10 cellular contexts compared by ENCODE assay signal in genomic region chr18:45807144-45807543, GRCh38. TPM values are rescaled to one million over a fixed set of nuclear protein-coding genes. Genes with fewer than 3 reads are reported as not detected.
A peak's percentile ranks its signal among the peaks of the same experiment; 100 is the strongest.
DNase-seq lines count a peak whose midpoint lies in the region; ATAC-seq and TF ChIP-seq lines count a peak whose summit lies in the region.
"Not testable (repeated sequence)": the region's sequence is repeated elsewhere in the genome, so short reads cannot be mapped to it uniquely, and the experiment has no call there.
"Had no signal": no experiment of that assay in that cellular context is flagged by ENCODE, and none has a peak within 500 bp of the region (broad histone marks: within the 10 kb centered on the region; RNA-seq: fewer than 3 reads in every experiment).

No MANE protein-coding gene starts in this region.

- TF ChIP-seq EP300 in Ishikawa (IDR thresholded peaks at IDR 0.05; ENCODE audit: borderline replicate concordance), result not testable (repeated sequence)

- not testable (repeated sequence) for H3K27me3 ChIP-seq in A673 (replicated peaks; ENCODE audit: insufficient read depth, low read depth, low read length, poor library complexity); GM06990 (replicated peaks; ENCODE audit: control insufficient read depth, insufficient read depth, low read length)

- H3K4me1 ChIP-seq in A673 (ENCODE audit: insufficient read depth, low read length, poor library complexity, severe bottlenecking), result not testable (repeated sequence)

- CTCF ChIA-PET in A673 (lab: Charles Lee), result interaction anchor here (1.3 kb wide), 1 partner anchor 84 kb away, joined by 4 read pairs; no protein-coding TSS in a partner anchor

- H3K27me3 Mint-ChIP-seq in natural killer cell (ENCODE audit: low read depth in 2 of 2), result peaks cover 16 to 29% of the 10 kb centered on the region in 2 donors

- DNase-seq in A673 (ENCODE audit: low spot score) (peak; percentile 45), NCI-H2107 treated with DMSO at 0.1 percent for 48 hours (lab: John Stamatoyannopoulos, UW; ENCODE audit: unreplicated experiment) (peak; percentile 96), OCI-M1 (lab: John Stamatoyannopoulos, UW) (peak; percentile 53), epithelial cell of esophagus (ENCODE audit: low read depth) (peak; percentile 81)
- not testable (repeated sequence) for DNase-seq in GM06990 (ENCODE audit: extremely low read depth, insufficient read length); natural killer cell
- peak; percentile 29 to 46 for DNase-seq in activated CD4-positive, alpha-beta T cell treated with anti-CD3 and anti-CD28 coated beads, Interleukin-2, amount 50 U/mL, for 48 hours

- not testable (repeated sequence) for H3K9me3 ChIP-seq in A673 (ENCODE audit: low read depth, low read length, poor library complexity, severe bottlenecking)

- peaks cover 19% of the 10 kb centered on the region for H3K36me3 Mint-ChIP-seq in natural killer cell

- intact Hi-C loops in A673 (cut with micrococcal nuclease; ENCODE audit: unreplicated experiment); natural killer cell (cut with micrococcal nuclease): not testable (repeated sequence)

- H3K4me1 Mint-ChIP-seq in natural killer cell, result not testable (repeated sequence)

- not testable (repeated sequence) for H3K27ac ChIP-seq in A673 (ENCODE audit: low read depth, low read length, poor library complexity, severe bottlenecking)

- not testable (repeated sequence) for H3K4me3 ChIP-seq in A673 (ENCODE audit: low read depth, low read length, poor library complexity, severe bottlenecking); GM06990 (replicated peaks; ENCODE audit: low read depth, low read length); epithelial cell of esophagus (ENCODE audit: low read length)

- not testable (repeated sequence) for H3K4me3 Mint-ChIP-seq in natural killer cell

- BruUV-seq in A673 (replicated peaks; lab: Mats Ljungman, UMichigan), result not testable (repeated sequence)

- TF ChIP-seq RAD21 in Ishikawa (IDR thresholded peaks at IDR 0.05; ENCODE audit: low read depth), result peak; percentile 34; the same call in 1 of the 2 replicates

- POLR2A ChIA-PET in A673 (lab: Charles Lee; ENCODE audit: low non-redundant PET), result not testable (repeated sequence)

- peak; percentile 50 for TF ChIP-seq CTCF in A673 (conservative IDR thresholded peaks at IDR 0.05; ENCODE audit: low read depth, low read length)
- peak; percentile 38 for TF ChIP-seq CTCF in GM06990 (IDR thresholded peaks at IDR 0.05; ENCODE audit: insufficient read depth, low read length, poor library complexity, severe bottlenecking)
- peak; percentile 32 for TF ChIP-seq CTCF in epithelial cell of esophagus (IDR thresholded peaks at IDR 0.05; ENCODE audit: insufficient read depth, low read depth, low read length, missing control alignments)
- TF ChIP-seq CTCF in natural killer cell (IDR thresholded peaks at IDR 0.05), result peak; percentile 43

- ATAC-seq in natural killer cell, result not testable (repeated sequence)

- not testable (repeated sequence) for H3K36me3 ChIP-seq in A673 (ENCODE audit: insufficient read depth, low read length, poor library complexity, severe bottlenecking); GM06990 (ENCODE audit: control insufficient read depth, insufficient read depth, low read length)

- H3K9me3 Mint-ChIP-seq in natural killer cell, result not testable (repeated sequence)

- H3K27ac Mint-ChIP-seq in natural killer cell, result not testable (repeated sequence)

RNA-seq across cellular contexts. Expression of gene SIGLEC15, which starts 18.3 kb away (rescaled TPM):
- total RNA-seq in A673 (2021), result 0.85 and 0.92 TPM in 2 replicates
- total RNA-seq in natural killer cell, result not detected
- total RNA-seq: activated B cell treated with CpG ODN at 0.5 μM for 24 hours, H7 had no signal
